ENCODE assay signal across 12 cellular contexts in genomic region chr5:124810420-124810819, GRCh38.
"Had no signal": no experiment of that assay in that cellular context is flagged by ENCODE, and none has a peak within 500 bp of the region (broad histone marks: within the 10 kb centered on the region; RNA-seq: fewer than 3 reads in every experiment).

No MANE protein-coding gene starts in this region.

- H3K4me3 ChIP-seq: body of pancreas, tibial nerve had no signal

- H3K9ac ChIP-seq: parathyroid adenoma had no signal

- H3K4me3 Mint-ChIP-seq: activated CD4-positive, alpha-beta T cell treated with anti-CD3 and anti-CD28 coated beads, Interleukin-2, amount 10 ng/mL, durations not matched to agents 7 days and 5 days; dendritic cell treated with granulocyte-macrophage colony-stimulating factor and Interleukin-4, amounts not matched to agents 40 ng/mL and 50 ng/mL, for 4 days; effector memory CD8-positive, alpha-beta T cell had no signal

- H3K9me3 Mint-ChIP-seq: activated CD4-positive, alpha-beta T cell treated with anti-CD3 and anti-CD28 coated beads, Interleukin-2, amount 10 ng/mL, durations not matched to agents 7 days and 5 days; activated T-helper 2 cell treated with anti-CD3 and anti-CD28 coated beads, Interferon-gamma antibody, Interleukin-2, Interleukin-4, amounts not matched to agents 10 μg/mL and 5 μg/mL and 100 μg/mL, durations not matched to agents 14 hours and 24 hours and 36 hours; dendritic cell treated with granulocyte-macrophage colony-stimulating factor and Interleukin-4, amounts not matched to agents 40 ng/mL and 50 ng/mL, for 4 days had no signal

- H3K4me1 Mint-ChIP-seq: activated CD4-positive, alpha-beta T cell treated with anti-CD3 and anti-CD28 coated beads, Interleukin-2, amount 10 ng/mL, durations not matched to agents 7 days and 5 days had no signal

- H2AFZ ChIP-seq: parathyroid adenoma had no signal

- H3K27me3 Mint-ChIP-seq: activated CD4-positive, alpha-beta T cell treated with anti-CD3 and anti-CD28 coated beads, Interleukin-2, amount 10 ng/mL, durations not matched to agents 7 days and 5 days; effector memory CD8-positive, alpha-beta T cell had no signal

- DNase-seq: activated CD4-positive, alpha-beta T cell treated with anti-CD3 and anti-CD28 coated beads, Interleukin-2, amount 10 ng/mL, durations not matched to agents 7 days and 5 days; activated CD4-positive, CD25-positive, alpha-beta regulatory T cell; activated CD8-positive, alpha-beta memory T cell treated with anti-CD3 and anti-CD28 coated beads for 24 hours; activated naive CD4-positive, alpha-beta T cell treated with anti-CD3 and anti-CD28 coated beads, Interleukin-2, amount 50 U/mL, for 16 hours; body of pancreas; effector memory CD8-positive, alpha-beta T cell; erythroblast had no signal

- H3K27ac ChIP-seq: body of pancreas, parathyroid adenoma had no signal

- ATAC-seq: body of pancreas; effector memory CD8-positive, alpha-beta T cell; SK-N-SH treated with all-trans-retinoic acid at 6 μM for 48 hours had no signal

- H3K9me3 ChIP-seq: body of pancreas, tibial nerve had no signal

- H3K27me3 ChIP-seq: body of pancreas, tibial nerve had no signal

- H3K36me3 ChIP-seq: tibial nerve had no signal

- H3K79me2 ChIP-seq: parathyroid adenoma had no signal

- H3K27ac Mint-ChIP-seq: activated CD4-positive, alpha-beta T cell treated with anti-CD3 and anti-CD28 coated beads, Interleukin-2, amount 10 ng/mL, durations not matched to agents 7 days and 5 days; activated T-helper 2 cell treated with anti-CD3 and anti-CD28 coated beads, Interferon-gamma antibody, Interleukin-2, Interleukin-4, amounts not matched to agents 10 μg/mL and 5 μg/mL and 100 μg/mL, durations not matched to agents 14 hours and 24 hours and 36 hours; dendritic cell treated with granulocyte-macrophage colony-stimulating factor and Interleukin-4, amounts not matched to agents 40 ng/mL and 50 ng/mL, for 4 days; effector memory CD8-positive, alpha-beta T cell had no signal
